13 cellular contexts compared by ENCODE assay signal in the genomic region with DNA sequence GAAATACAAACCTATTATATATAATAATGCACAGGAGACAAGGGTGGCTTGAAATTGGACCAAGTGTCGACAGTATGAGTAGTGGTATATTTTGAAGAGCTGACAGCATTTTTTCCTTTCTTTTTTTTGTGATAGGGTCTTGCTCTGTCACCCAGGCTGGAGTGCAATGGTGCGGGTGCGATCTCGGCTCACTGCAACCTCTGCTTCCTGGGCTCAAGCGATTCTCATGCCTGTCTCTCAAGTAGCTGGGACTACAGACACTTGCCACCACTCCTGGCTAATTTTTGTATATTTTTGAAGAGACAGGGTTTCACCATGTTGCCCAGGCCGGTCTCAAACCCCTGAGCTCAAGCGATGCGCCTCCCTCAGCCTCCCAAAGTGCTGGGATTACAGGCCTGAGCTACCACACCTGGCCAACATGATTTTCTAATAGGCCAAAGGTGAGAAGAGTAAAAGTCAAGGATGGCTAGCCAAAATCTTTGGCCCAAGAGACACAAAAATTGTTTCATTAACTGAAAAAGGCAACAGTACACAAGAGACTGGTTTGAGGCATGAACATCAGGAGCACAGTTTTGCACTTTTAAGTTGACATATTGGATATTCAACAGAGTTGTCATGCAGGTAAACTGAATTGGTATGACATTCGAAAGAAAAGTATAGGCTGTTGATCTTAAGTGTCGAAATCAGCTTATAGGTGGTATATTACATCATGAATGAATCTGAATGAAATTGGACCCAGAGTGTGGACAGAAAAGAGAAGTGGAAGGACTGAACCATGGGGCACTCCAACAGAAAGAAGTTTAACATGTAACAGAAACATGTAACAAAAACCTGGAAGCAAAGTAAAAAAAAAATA. TPM values are rescaled to one million over a fixed set of nuclear protein-coding genes. Genes with fewer than 3 reads are reported as not detected.
A peak's percentile ranks its signal among the peaks of the same experiment; 100 is the strongest.
DNase-seq lines count a peak whose midpoint lies in the region; ATAC-seq and TF ChIP-seq lines count a peak whose summit lies in the region.
"Had no signal": no experiment of that assay in that cellular context is flagged by ENCODE, and none has a peak within 500 bp of the region (broad histone marks: within the 10 kb centered on the region; RNA-seq: fewer than 3 reads in every experiment).

No MANE protein-coding gene starts in this region.

- H3K9me3 ChIP-seq in BLaER1, result no peaks in the 10 kb centered on the region

- H3K27me3 Mint-ChIP-seq in GM23338 (ENCODE audit: insufficient read depth, low read depth, poor library complexity) (peaks cover 19% of the 10 kb centered on the region), mesothelial cell of epicardium (ENCODE audit: low read depth) (no peaks in the 10 kb centered on the region)
- no peaks in the 10 kb centered on the region for H3K27me3 Mint-ChIP-seq in activated T-helper 1 cell treated with anti-CD3 and anti-CD28 coated beads, Interleukin-12 subunit alpha, Interleukin-12 subunit beta, Interleukin-2, Interleukin-4 antibody, amounts not matched to agents 30 ng/mL and 10 ng/mL and 1 ng/mL, durations not matched to agents 14 hours and 24 hours and 36 hours (ENCODE audit: insufficient read depth)

- H3K36me3 ChIP-seq in BLaER1 (peaks cover 98% of the 10 kb centered on the region), GM23338 (ENCODE audit: insufficient read depth) (peaks cover 76% of the 10 kb centered on the region)

- H3K27me3 ChIP-seq in BLaER1 (no peaks in the 10 kb centered on the region), GM23338 (ENCODE audit: insufficient read depth) (no peaks in the 10 kb centered on the region)

- H2AFZ ChIP-seq in GM23338, result no peak overlapping the region

- H3K27ac ChIP-seq in BLaER1, result no peak overlapping the region
- peak overlapping the region; percentile 57 for H3K27ac ChIP-seq in GM23338 (ENCODE audit: low read depth)

- H3K4me3 Mint-ChIP-seq in GM23338 (peak overlapping the region; percentile 19; the same call in 1 of the 3 replicates), mesothelial cell of epicardium (no peak overlapping the region)
- H3K4me3 Mint-ChIP-seq in activated T-helper 1 cell treated with anti-CD3 and anti-CD28 coated beads, Interleukin-12 subunit alpha, Interleukin-12 subunit beta, Interleukin-2, Interleukin-4 antibody, amounts not matched to agents 30 ng/mL and 10 ng/mL and 1 ng/mL, durations not matched to agents 14 hours and 24 hours and 36 hours, result peak overlapping the region; percentile 52

- peaks cover 26% of the 10 kb centered on the region for H3F3A ChIP-seq in GM23338 (replicated peaks; ENCODE audit: low read depth)

- peaks cover 96% of the 10 kb centered on the region for H3K36me3 Mint-ChIP-seq in GM23338 (ENCODE audit: low read depth)
- peaks cover 67% of the 10 kb centered on the region for H3K36me3 Mint-ChIP-seq in activated T-helper 1 cell treated with anti-CD3 and anti-CD28 coated beads, Interleukin-12 subunit alpha, Interleukin-12 subunit beta, Interleukin-2, Interleukin-4 antibody, amounts not matched to agents 30 ng/mL and 10 ng/mL and 1 ng/mL, durations not matched to agents 14 hours and 24 hours and 36 hours (ENCODE audit: low read depth)
- peaks cover 35% of the 10 kb centered on the region for H3K36me3 Mint-ChIP-seq in mesothelial cell of epicardium

- DNase-seq in GM23338 (ENCODE audit: low spot score), result no peak
- no peak for DNase-seq in activated T-helper 1 cell treated with anti-CD3 and anti-CD28 coated beads, Interleukin-12 subunit alpha, Interleukin-12 subunit beta, Interleukin-2, Interleukin-4 antibody, amounts not matched to agents 30 ng/mL and 10 ng/mL and 1 ng/mL, durations not matched to agents 14 hours and 24 hours and 36 hours (ENCODE audit: low spot score)
- DNase-seq in mesothelial cell of epicardium (ENCODE audit: low spot score in 2 of 2, unreplicated experiment in 2 of 2), result no peak
- no peak for DNase-seq in NCI-H774 (lab: John Stamatoyannopoulos, UW)
- DNase-seq in dermis blood vessel endothelial cell, result no peak
- DNase-seq: activated CD4-positive, alpha-beta T cell treated with anti-CD3 and anti-CD28 coated beads for 4 hours; central memory CD4-positive, alpha-beta T cell; foreskin melanocyte; NCI-H1417 treated with DMSO at 0.1 percent for 48 hours had no signal

- H3K4me1 ChIP-seq in BLaER1 (peaks cover 51% of the 10 kb centered on the region), GM23338 (ENCODE audit: insufficient read depth) (0 out of 2 replicates have a peak, but pooled peaks cover 15% of the 10 kb centered on the region)

- peak overlapping the region; percentile 21; the same call in 1 of the 2 replicates for H3K4me2 ChIP-seq in BLaER1
- H3K4me2 ChIP-seq in GM23338, result peak overlapping the region; percentile 65

- H3K79me2 ChIP-seq in GM23338 (replicated peaks; ENCODE audit: insufficient read depth), result peaks cover 100% of the 10 kb centered on the region

- ATAC-seq in GM23338 (no peak), GM18861 (IDR thresholded peaks at IDR 0.05; ENCODE audit: unreplicated experiment) (no peak), HG03521 (IDR thresholded peaks at IDR 0.05; ENCODE audit: unreplicated experiment) (no peak)

- intact Hi-C loops in activated T-helper 1 cell treated with anti-CD3 and anti-CD28 coated beads, Interleukin-12 subunit alpha, Interleukin-12 subunit beta, Interleukin-2, Interleukin-4 antibody, amounts not matched to agents 30 ng/mL and 10 ng/mL and 1 ng/mL, durations not matched to agents 14 hours and 24 hours and 36 hours (cut with micrococcal nuclease), result no loop called here

- no peak overlapping the region for H3K27ac Mint-ChIP-seq in GM23338
- H3K27ac Mint-ChIP-seq in activated T-helper 1 cell treated with anti-CD3 and anti-CD28 coated beads, Interleukin-12 subunit alpha, Interleukin-12 subunit beta, Interleukin-2, Interleukin-4 antibody, amounts not matched to agents 30 ng/mL and 10 ng/mL and 1 ng/mL, durations not matched to agents 14 hours and 24 hours and 36 hours, result peak overlapping the region; percentile 80
- peak overlapping the region; percentile 54 for H3K27ac Mint-ChIP-seq in mesothelial cell of epicardium

- no peak overlapping the region for H3K9ac ChIP-seq in BLaER1

- peaks cover 45% of the 10 kb centered on the region for H3K4me1 Mint-ChIP-seq in GM23338
- H3K4me1 Mint-ChIP-seq in activated T-helper 1 cell treated with anti-CD3 and anti-CD28 coated beads, Interleukin-12 subunit alpha, Interleukin-12 subunit beta, Interleukin-2, Interleukin-4 antibody, amounts not matched to agents 30 ng/mL and 10 ng/mL and 1 ng/mL, durations not matched to agents 14 hours and 24 hours and 36 hours (ENCODE audit: low read depth), result peaks cover 60% of the 10 kb centered on the region
- H3K4me1 Mint-ChIP-seq in mesothelial cell of epicardium, result peaks cover 38% of the 10 kb centered on the region

- H3K4me3 ChIP-seq in BLaER1, result no peak overlapping the region
- no peak overlapping the region for H3K4me3 ChIP-seq in GM23338

- TF ChIP-seq CTCF in GM23338 (conservative IDR thresholded peaks at IDR 0.05; ENCODE audit: low read depth in 2 of 2) (no peak), mesothelial cell of epicardium (IDR thresholded peaks at IDR 0.05; ENCODE audit: unreplicated experiment) (no peak)

- H4K20me1 ChIP-seq in BLaER1 (peaks cover 100% of the 10 kb centered on the region), GM23338 (replicated peaks; ENCODE audit: insufficient read depth) (peaks cover 85% of the 10 kb centered on the region)

- no peaks in the 10 kb centered on the region for H3K9me3 Mint-ChIP-seq in GM23338
- no peaks in the 10 kb centered on the region for H3K9me3 Mint-ChIP-seq in activated T-helper 1 cell treated with anti-CD3 and anti-CD28 coated beads, Interleukin-12 subunit alpha, Interleukin-12 subunit beta, Interleukin-2, Interleukin-4 antibody, amounts not matched to agents 30 ng/mL and 10 ng/mL and 1 ng/mL, durations not matched to agents 14 hours and 24 hours and 36 hours
- no peaks in the 10 kb centered on the region for H3K9me3 Mint-ChIP-seq in mesothelial cell of epicardium

- H3K9me2 ChIP-seq in GM23338 (ENCODE audit: insufficient read depth), result no peaks in the 10 kb centered on the region

TF ChIP-seq in GM23338, 12 proteins besides CTCF, POLR2A, EP300 and RAD21 (continues in another document):
- no peak for TF ChIP-seq ZNF114 (CRISPR knock-in tag; IDR thresholded peaks at IDR 0.05)
- TF ChIP-seq EZH2 (IDR thresholded peaks at IDR 0.05; ENCODE audit: low read depth, unreplicated experiment), result no peak
- no peak for TF ChIP-seq ZNF331 (CRISPR knock-in tag; IDR thresholded peaks at IDR 0.05; ENCODE audit: low read depth)

RNA-seq across cellular contexts. Expression of a gene that starts 12.5 kb away (rescaled TPM):
- 1,259 and 1,323 TPM in 2 replicates for total RNA-seq in GM23338 (2014; rRNA removed; shearing (Covaris generic))
- polyA plus RNA-seq in GM23338 (2016; fragmentation: Nextera tagmentation; extraction: Ambion mirVana), result 1,257 and 1,296 TPM in 2 replicates
- total RNA-seq in activated T-helper 1 cell treated with anti-CD3 and anti-CD28 coated beads, Interleukin-12 subunit alpha, Interleukin-12 subunit beta, Interleukin-2, Interleukin-4 antibody, amounts not matched to agents 30 ng/mL and 10 ng/mL and 1 ng/mL, durations not matched to agents 14 hours and 24 hours and 36 hours, result 958 and 976 TPM in 2 replicates
- total RNA-seq in mesothelial cell of epicardium (669 to 698 TPM (median 675 TPM) in 3 replicates), dermis blood vessel endothelial cell (601 and 625 TPM in 2 replicates)

RNA-seq across cellular contexts. Expression of a gene that starts 23.1 kb away (rescaled TPM):
- 0.93 and 1.6 TPM in 2 replicates for total RNA-seq in GM23338 (2014; rRNA removed; shearing (Covaris generic))
- 0.24 and 0.26 TPM in 2 replicates for polyA plus RNA-seq in GM23338 (2016; fragmentation: Nextera tagmentation; extraction: Ambion mirVana)
- total RNA-seq in activated T-helper 1 cell treated with anti-CD3 and anti-CD28 coated beads, Interleukin-12 subunit alpha, Interleukin-12 subunit beta, Interleukin-2, Interleukin-4 antibody, amounts not matched to agents 30 ng/mL and 10 ng/mL and 1 ng/mL, durations not matched to agents 14 hours and 24 hours and 36 hours, result not detected in 2 replicates
- total RNA-seq in mesothelial cell of epicardium (0.29 to 0.35 TPM (median 0.29 TPM) in 3 replicates), dermis blood vessel endothelial cell (0.33 TPM in 1 of 2 replicates, not detected in the other)
- total RNA-seq: Daoy had no signal
